In genomic region chr4:159390648-159391047, GRCh38 we compare ENCODE assay signal across 11 cellular contexts.
A peak's percentile ranks its signal among the peaks of the same experiment; 100 is the strongest.
DNase-seq lines count a peak whose midpoint lies in the region; TF ChIP-seq lines count a peak whose summit lies in the region.
"Had no signal": no experiment of that assay in that cellular context is flagged by ENCODE, and none has a peak within 500 bp of the region (broad histone marks: within the 10 kb centered on the region; RNA-seq: fewer than 3 reads in every experiment).

No MANE protein-coding gene starts in this region.

- H3K4me3 ChIP-seq in stomach (no peak overlapping the region), vagina (no peak overlapping the region), H7 (ENCODE audit: insufficient read depth, low read depth, low read length) (no peak overlapping the region)

- H3K27ac ChIP-seq in stomach, result no peak overlapping the region
- H3K27ac ChIP-seq in vagina, result no peak overlapping the region

- peak; percentile 57 for DNase-seq in AG08396 (ENCODE audit: low spot score)
- peak; percentile 97 for DNase-seq in astrocyte of the hippocampus (ENCODE audit: low read depth, low spot score)
- DNase-seq in kidney glomerular epithelial cell (lab: John Stamatoyannopoulos, UW), result peak; percentile 92
- DNase-seq in stomach, result no peak
- DNase-seq in NCI-H2029 treated with DMSO at 0.1 percent for 48 hours (lab: John Stamatoyannopoulos, UW), result no peak
- no peak for DNase-seq in vagina (ENCODE audit: extremely low spot score in 2 of 2)
- no peak for DNase-seq in H7
- DNase-seq: activated effector memory CD4-positive, alpha-beta T cell treated with anti-CD3 and anti-CD28 coated beads, Interleukin-2, amount 50 U/mL, for 16 hours; CD8-positive, alpha-beta memory T cell; NCI-H345 had no signal

- peaks cover 0 to 2% (median 0%) of the 10 kb centered on the region in 3 donors for H3K27me3 ChIP-seq in stomach
- H3K27me3 ChIP-seq in vagina, result no peaks in the 10 kb centered on the region
- peaks cover under 1% of the 10 kb centered on the region; the same call in 1 of the 2 replicates for H3K27me3 ChIP-seq in H7 (ENCODE audit: control insufficient read depth, insufficient read depth, low read length)

- no peak for TF ChIP-seq CTCF in stomach (IDR thresholded peaks at IDR 0.05)
- TF ChIP-seq CTCF in vagina (IDR thresholded peaks at IDR 0.05), result no peak

- no peaks in the 10 kb centered on the region for H3K36me3 ChIP-seq in stomach
- H3K36me3 ChIP-seq in vagina, result no peaks in the 10 kb centered on the region
- no peaks in the 10 kb centered on the region for H3K36me3 ChIP-seq in H7 (replicated peaks; ENCODE audit: control insufficient read depth, insufficient read depth, low read length)

- peak; percentile 19; the same call in 1 of the 2 replicates for TF ChIP-seq EP300 in Ishikawa (IDR thresholded peaks at IDR 0.05; ENCODE audit: borderline replicate concordance)
- TF ChIP-seq EP300 in stomach (IDR thresholded peaks at IDR 0.05), result no peak

- intact Hi-C loops in stomach (cut with DNase I; ENCODE audit: low total_unique reads), result no loop called here
- intact Hi-C loops in vagina (cut with DNase I), result no loop called here

- H3K9me3 ChIP-seq in stomach, result peaks cover 0 to 4% (median 2%) of the 10 kb centered on the region in 4 donors
- H3K9me3 ChIP-seq in vagina, result no peaks in the 10 kb centered on the region

- no peak for TF ChIP-seq RAD21 in Ishikawa (IDR thresholded peaks at IDR 0.05; ENCODE audit: low read depth)

- TF ChIP-seq POLR2A in stomach (IDR thresholded peaks at IDR 0.05) (no peak), vagina (IDR thresholded peaks at IDR 0.05) (no peak)

- H3K4me1 ChIP-seq in stomach (no peaks in the 10 kb centered on the region), vagina (no peaks in the 10 kb centered on the region)

- WGBS in stomach, 5 donors, result 56 to 77% (median 63%) methylated on average over 12 of the region's 12 CpGs

TF ChIP-seq in Ishikawa, 13 proteins besides CTCF, POLR2A, EP300 and RAD21:
- TF ChIP-seq YY1 (IDR thresholded peaks at IDR 0.05; ENCODE audit: low read depth) (no peak), TAF1 (IDR thresholded peaks at IDR 0.05; ENCODE audit: low read depth) (no peak), NFIC (IDR thresholded peaks at IDR 0.05) (peak; percentile 73), CREB1 (IDR thresholded peaks at IDR 0.05; ENCODE audit: low read depth) (no peak), TCF12 (IDR thresholded peaks at IDR 0.05; ENCODE audit: low read depth) (no peak), TEAD4 (IDR thresholded peaks at IDR 0.05) (peak; percentile 60), EGR1 (IDR thresholded peaks at IDR 0.05) (no peak), FOXM1 (IDR thresholded peaks at IDR 0.05; ENCODE audit: borderline replicate concordance, low read depth) (no peak), ZBTB7A (IDR thresholded peaks at IDR 0.05; ENCODE audit: low read depth) (no peak), CEBPB (IDR thresholded peaks at IDR 0.05) (no peak), USF1 (IDR thresholded peaks at IDR 0.05) (no peak), REST (IDR thresholded peaks at IDR 0.05; ENCODE audit: low read depth) (no peak)
- TF ChIP-seq, protein P1, sequence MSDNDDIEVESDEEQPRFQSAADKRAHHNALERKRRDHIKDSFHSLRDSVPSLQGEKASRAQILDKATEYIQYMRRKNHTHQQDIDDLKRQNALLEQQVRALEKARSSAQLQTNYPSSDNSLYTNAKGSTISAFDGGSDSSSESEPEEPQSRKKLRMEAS (IDR thresholded peaks at IDR 0.05), result no peak
TF ChIP-seq in Ishikawa: peak in this region for 2.

Comparison
In these comparisons a context has a peak if more than half of its experiments do, and no peak if none do; other contexts are left out.
1. DNase-seq: peak in AG08396 (single experiment), astrocyte of the hippocampus (single experiment) and kidney glomerular epithelial cell (single experiment); none in stomach (single experiment), NCI-H2029 treated with DMSO at 0.1 percent for 48 hours (single experiment), vagina (0 of 2) and H7 (single experiment).